ENCODE assay signal across 28 cellular contexts in the genomic region with DNA sequence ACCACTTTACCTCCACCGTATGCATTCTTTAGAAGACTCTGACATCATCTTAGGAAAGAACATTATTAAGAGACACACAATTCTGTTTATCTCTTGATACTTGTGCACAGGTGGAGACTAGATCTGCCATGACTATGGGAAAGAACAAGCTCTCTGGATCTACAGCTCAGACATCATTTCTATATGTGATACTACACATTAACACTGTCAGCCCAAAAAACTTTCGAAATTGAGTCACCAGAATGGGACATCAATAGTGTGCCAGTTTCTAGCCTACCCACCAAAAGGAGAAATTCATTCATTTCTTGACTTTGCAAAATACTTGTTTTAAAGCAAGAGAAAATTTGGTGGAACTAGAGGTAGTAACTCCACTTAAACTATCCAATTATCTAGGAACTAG.
"Had no signal": no experiment of that assay in that cellular context is flagged by ENCODE, and none has a peak within 500 bp of the region (broad histone marks: within the 10 kb centered on the region; RNA-seq: fewer than 3 reads in every experiment).

No MANE protein-coding gene starts in this region.

- H3K4me2 ChIP-seq: PC-9 had no signal

- ATAC-seq: Panc1, Right ventricle myocardium inferior, SK-N-SH treated with all-trans-retinoic acid at 6 μM for 48 hours had no signal

- H3K36me3 ChIP-seq: MG63, SJCRH30 had no signal

- H3K4me1 ChIP-seq: SJCRH30 had no signal

- DNase-seq: Kasumi-1, KG1, MG63, NCI-H1048, NCI-H1092 treated with DMSO at 0.1 percent for 48 hours, NCI-H1436, NCI-H1694, NCI-H187, NCI-H1930, NCI-H2029 treated with DMSO at 0.1 percent for 48 hours, NCI-H2081 treated with DMSO at 0.1 percent for 48 hours, NCI-H2107, NCI-H2227 treated with DMSO at 0.1 percent for 48 hours, NCI-H345, NCI-H446, NCI-H524 treated with DMSO at 0.1 percent for 48 hours, NCI-H526 treated with DMSO at 0.1 percent for 48 hours, NCI-H774, PC-9, SHP77, SIG-M5, SJCRH30 had no signal

- H3K27ac ChIP-seq: PC-9, RWPE1, SJCRH30, SK-N-MC had no signal

- H3K4me3 ChIP-seq: MG63, PC-9, SJCRH30 had no signal

- H3K27me3 ChIP-seq: MG63, SJCRH30 had no signal

- FAIRE-seq: RCC 7860 had no signal

- H3K9me3 ChIP-seq: MG63, SJCRH30 had no signal

- H2AFZ ChIP-seq: PC-9 had no signal
